Comparison of ENCODE assay signal across 6 cellular contexts in the genomic region with DNA sequence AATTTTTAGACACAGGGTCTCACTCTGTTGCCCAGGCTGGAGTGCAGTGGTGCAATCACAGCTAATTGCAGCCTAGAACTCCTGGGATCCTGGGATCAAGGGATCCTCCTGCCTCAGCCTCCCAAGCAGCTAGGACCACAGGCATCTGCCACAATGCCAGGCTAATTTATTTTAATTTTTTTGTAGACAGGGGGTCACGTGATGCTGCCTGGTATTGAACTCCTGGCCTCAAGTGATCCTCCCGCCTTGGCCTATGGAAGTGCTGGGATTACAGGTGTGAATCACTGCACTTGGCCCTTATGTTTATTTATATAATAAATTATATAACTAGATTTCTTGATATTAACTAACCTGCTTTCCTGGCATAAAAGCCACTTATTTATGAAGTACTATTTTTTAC.
"Had no signal": no experiment of that assay in that cellular context is flagged by ENCODE, and none has a peak within 500 bp of the region (broad histone marks: within the 10 kb centered on the region; RNA-seq: fewer than 3 reads in every experiment).

No MANE protein-coding gene starts in this region.

- FAIRE-seq: HTR-8/SVneo had no signal

- H3K9ac ChIP-seq: KMS-11 had no signal

- H3K27ac ChIP-seq: HL-60, KMS-11 had no signal

- H3K4me2 ChIP-seq: KMS-11 had no signal

- DNase-seq: IMR-90, KBM-7, KG1 had no signal
